Comparison of ENCODE assay signal across 9 cellular contexts in the genomic region with DNA sequence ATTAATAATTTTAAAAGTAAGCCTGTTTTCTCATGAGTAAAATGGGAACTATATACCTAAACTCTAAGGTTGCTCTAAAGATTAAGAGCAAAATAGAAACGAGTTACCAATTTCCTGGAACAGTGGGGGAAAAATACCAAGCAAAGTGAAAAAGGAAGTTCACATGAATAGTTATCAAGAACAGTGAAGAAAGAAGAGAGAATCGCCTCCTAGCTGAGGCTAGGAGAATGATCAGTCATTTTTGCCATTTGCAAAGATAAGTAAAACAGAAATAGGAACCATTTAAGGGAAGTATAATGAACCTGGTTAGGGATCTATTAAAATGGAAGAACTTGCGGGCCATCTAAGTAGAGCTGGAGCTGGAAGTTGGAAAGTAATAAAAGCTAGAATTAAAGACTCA. TPM values are rescaled to one million over a fixed set of nuclear protein-coding genes. Genes with fewer than 3 reads are reported as not detected.
A peak's percentile ranks its signal among the peaks of the same experiment; 100 is the strongest.
DNase-seq lines count a peak whose midpoint lies in the region; ATAC-seq and TF ChIP-seq lines count a peak whose summit lies in the region.
"Had no signal": no experiment of that assay in that cellular context is flagged by ENCODE, and none has a peak within 500 bp of the region (broad histone marks: within the 10 kb centered on the region; RNA-seq: fewer than 3 reads in every experiment).

No MANE protein-coding gene starts in this region.

- H3K27me3 ChIP-seq in smooth muscle cell (ENCODE audit: low read depth), result peaks cover 15% of the 10 kb centered on the region
- H3K27me3 ChIP-seq in CD8-positive, alpha-beta T cell (ENCODE audit: insufficient read depth, low read length), result no peaks in the 10 kb centered on the region
- H3K27me3 ChIP-seq: SJCRH30 had no signal

- no peaks in the 10 kb centered on the region for H3K9me3 Mint-ChIP-seq in effector memory CD8-positive, alpha-beta T cell
- H3K9me3 Mint-ChIP-seq in CD8-positive, alpha-beta T cell, result peaks cover under 1% of the 10 kb centered on the region

- no peaks in the 10 kb centered on the region for H3F3A ChIP-seq in smooth muscle cell (ENCODE audit: low read depth)

- H3K36me3 Mint-ChIP-seq in effector memory CD8-positive, alpha-beta T cell (ENCODE audit: insufficient read depth), result peaks cover 3% of the 10 kb centered on the region
- H3K36me3 Mint-ChIP-seq in CD8-positive, alpha-beta T cell, result no peaks in the 10 kb centered on the region

- CTCF ChIA-PET in CD8-positive, alpha-beta T cell (lab: Charles Lee), result no interaction called here

- no peak overlapping the region for H2AFZ ChIP-seq in smooth muscle cell (ENCODE audit: low read depth)

- no peak overlapping the region for H3K4me3 ChIP-seq in smooth muscle cell
- no peak overlapping the region for H3K4me3 ChIP-seq in CD8-positive, alpha-beta T cell (ENCODE audit: low read depth, low read length)
- H3K4me3 ChIP-seq: SJCRH30 had no signal

- no peak for TF ChIP-seq CTCF in smooth muscle cell (IDR thresholded peaks at IDR 0.05; ENCODE audit: borderline replicate concordance, insufficient read depth, poor library complexity, severe bottlenecking)
- no peak for TF ChIP-seq CTCF in CD8-positive, alpha-beta T cell (IDR thresholded peaks at IDR 0.05)

- H4K20me1 ChIP-seq in smooth muscle cell (ENCODE audit: low read depth), result no peaks in the 10 kb centered on the region

- POLR2A ChIA-PET in CD8-positive, alpha-beta T cell (lab: Charles Lee), result no interaction called here

- no peak overlapping the region for H3K9ac ChIP-seq in smooth muscle cell (ENCODE audit: low read depth)

- intact Hi-C loops in CD8-positive, alpha-beta T cell (cut with DNase I, micrococcal nuclease), result loop anchor here in 1 of 2 experiments (2.0 kb wide), 1 partner anchor 112 kb away; no protein-coding TSS in a partner anchor

- H3K4me1 Mint-ChIP-seq in effector memory CD8-positive, alpha-beta T cell (ENCODE audit: low read depth in 2 of 2), result peaks cover 14 to 16% of the 10 kb centered on the region in 2 donors
- H3K4me1 Mint-ChIP-seq in CD8-positive, alpha-beta T cell (ENCODE audit: low read depth), result peaks cover 14% of the 10 kb centered on the region

- ATAC-seq in GM21526 (IDR thresholded peaks at IDR 0.05; ENCODE audit: low FRiP score, unreplicated experiment), result peak; percentile 59
- peak; percentile 36 for ATAC-seq in effector memory CD8-positive, alpha-beta T cell (replicated peaks)
- ATAC-seq in CD8-positive, alpha-beta T cell, result no peak

- no peak overlapping the region for H3K4me2 ChIP-seq in smooth muscle cell

- H3K27ac ChIP-seq in smooth muscle cell (ENCODE audit: low read depth), result no peak overlapping the region
- no peak overlapping the region for H3K27ac ChIP-seq in CD8-positive, alpha-beta T cell (ENCODE audit: low read depth, low read length)
- H3K27ac ChIP-seq: SJCRH30 had no signal

- H3K27me3 Mint-ChIP-seq in effector memory CD8-positive, alpha-beta T cell, result no peaks in the 10 kb centered on the region
- H3K27me3 Mint-ChIP-seq in CD8-positive, alpha-beta T cell (ENCODE audit: low read depth), result no peaks in the 10 kb centered on the region

- no peaks in the 10 kb centered on the region for H3K79me2 ChIP-seq in smooth muscle cell (ENCODE audit: low read depth)

- H3K36me3 ChIP-seq in smooth muscle cell (ENCODE audit: low read depth), result no peaks in the 10 kb centered on the region
- H3K36me3 ChIP-seq in CD8-positive, alpha-beta T cell (ENCODE audit: insufficient read depth, low read length), result no peaks in the 10 kb centered on the region
- H3K36me3 ChIP-seq: SJCRH30 had no signal

- H3K27ac Mint-ChIP-seq in effector memory CD8-positive, alpha-beta T cell, result no peak overlapping the region
- H3K27ac Mint-ChIP-seq in CD8-positive, alpha-beta T cell, result no peak overlapping the region

- DNase-seq in GDM1 (lab: John Stamatoyannopoulos, UW), result peak; percentile 8
- peak; percentile 94 for DNase-seq in NOMO-1 treated with DMSO at 0.1 percent for 48 hours (lab: John Stamatoyannopoulos, UW; ENCODE audit: unreplicated experiment)
- no peak for DNase-seq in effector memory CD8-positive, alpha-beta T cell
- DNase-seq in smooth muscle cell (lab: John Stamatoyannopoulos, UW; ENCODE audit: unreplicated experiment), result no peak
- DNase-seq in iPS-NIHi7 (ENCODE audit: extremely low spot score), result no peak
- no peak for DNase-seq in CD8-positive, alpha-beta T cell
- DNase-seq in H4 (ENCODE audit: low spot score), result no peak
- DNase-seq: SJCRH30 had no signal

- 83% methylated on average over 3 of the region's 3 CpGs for WGBS in smooth muscle cell (ENCODE audit: low lambda C conversion rate)

- no peaks in the 10 kb centered on the region for H3K9me3 ChIP-seq in smooth muscle cell (replicated peaks; ENCODE audit: low read depth)
- no peaks in the 10 kb centered on the region for H3K9me3 ChIP-seq in CD8-positive, alpha-beta T cell (ENCODE audit: low read length)
- H3K9me3 ChIP-seq: SJCRH30 had no signal

- no peaks in the 10 kb centered on the region for H3K4me1 ChIP-seq in smooth muscle cell (ENCODE audit: low read depth)
- H3K4me1 ChIP-seq in CD8-positive, alpha-beta T cell (ENCODE audit: insufficient read depth, low read length), result no peaks in the 10 kb centered on the region

- H3K4me3 Mint-ChIP-seq in effector memory CD8-positive, alpha-beta T cell, result no peak overlapping the region
- H3K4me3 Mint-ChIP-seq in CD8-positive, alpha-beta T cell, result no peak overlapping the region

RNA-seq across cellular contexts. Expression of a gene that starts 50.7 kb away (rescaled TPM):
- 352 and 482 TPM in 2 replicates for total RNA-seq in smooth muscle cell
- polyA plus RNA-seq in smooth muscle cell, result 500 and 707 TPM in 2 replicates
- total RNA-seq in CD8-positive, alpha-beta T cell, result not detected
- 83.5 and 85.5 TPM in 2 replicates for total RNA-seq in H4 (2014; rRNA removed; shearing (Covaris generic))

Comparison
In these comparisons a context has a peak if more than half of its experiments do, and no peak if none do; other contexts are left out.
1. DNase-seq: peak in GDM1 (single experiment) and NOMO-1 treated with DMSO at 0.1 percent for 48 hours (single experiment); none in effector memory CD8-positive, alpha-beta T cell (0 of 3), smooth muscle cell (single experiment), iPS-NIHi7 (single experiment), CD8-positive, alpha-beta T cell (0 of 7) and H4 (single experiment).
2. RNA of a gene that starts 50.7 kb away (total RNA-seq): 352 to 482 TPM in smooth muscle cell and 83.5 to 85.5 TPM in H4; not detected in CD8-positive, alpha-beta T cell; every median in the first group is over 10 times any median in the second.